In the genomic region with DNA sequence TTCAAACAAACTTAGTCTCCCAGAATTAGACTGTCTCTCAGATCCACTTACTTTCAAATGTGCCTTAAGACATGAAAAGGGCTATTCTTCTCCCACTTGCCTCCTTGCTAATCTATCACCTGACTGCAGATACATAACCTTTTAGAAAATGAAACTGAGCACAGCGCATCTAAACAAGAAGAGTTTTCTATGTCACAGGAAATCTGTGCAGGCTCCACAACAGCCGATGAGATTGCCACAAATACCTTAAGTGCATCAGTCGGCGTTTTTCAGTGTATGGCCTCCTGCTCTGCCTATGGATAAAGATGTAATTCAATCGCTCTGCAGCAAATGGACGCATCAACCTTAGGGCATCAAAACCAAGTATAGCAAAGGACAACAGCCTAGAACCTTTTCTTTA, we compare ENCODE assay signal across 1 cellular context.
TF ChIP-seq lines count a peak whose summit lies in the region.

No MANE protein-coding gene starts in this region.

TF ChIP-seq in HepG2, 621 proteins besides CTCF, POLR2A, EP300 and RAD21 (continued from another document):
- TF ChIP-seq, protein P1, sequence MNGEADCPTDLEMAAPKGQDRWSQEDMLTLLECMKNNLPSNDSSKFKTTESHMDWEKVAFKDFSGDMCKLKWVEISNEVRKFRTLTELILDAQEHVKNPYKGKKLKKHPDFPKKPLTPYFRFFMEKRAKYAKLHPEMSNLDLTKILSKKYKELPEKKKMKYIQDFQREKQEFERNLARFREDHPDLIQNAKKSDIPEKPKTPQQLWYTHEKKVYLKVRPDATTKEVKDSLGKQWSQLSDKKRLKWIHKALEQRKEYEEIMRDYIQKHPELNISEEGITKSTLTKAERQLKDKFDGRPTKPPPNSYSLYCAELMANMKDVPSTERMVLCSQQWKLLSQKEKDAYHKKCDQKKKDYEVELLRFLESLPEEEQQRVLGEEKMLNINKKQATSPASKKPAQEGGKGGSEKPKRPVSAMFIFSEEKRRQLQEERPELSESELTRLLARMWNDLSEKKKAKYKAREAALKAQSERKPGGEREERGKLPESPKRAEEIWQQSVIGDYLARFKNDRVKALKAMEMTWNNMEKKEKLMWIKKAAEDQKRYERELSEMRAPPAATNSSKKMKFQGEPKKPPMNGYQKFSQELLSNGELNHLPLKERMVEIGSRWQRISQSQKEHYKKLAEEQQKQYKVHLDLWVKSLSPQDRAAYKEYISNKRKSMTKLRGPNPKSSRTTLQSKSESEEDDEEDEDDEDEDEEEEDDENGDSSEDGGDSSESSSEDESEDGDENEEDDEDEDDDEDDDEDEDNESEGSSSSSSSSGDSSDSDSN (CRISPR knock-in tag; IDR thresholded peaks at IDR 0.05): no peak
- TF ChIP-seq RFXAP (CRISPR knock-in tag; IDR thresholded peaks at IDR 0.05; ENCODE audit: borderline replicate concordance) (no peak), HOXA5 (CRISPR knock-in tag; IDR thresholded peaks at IDR 0.05) (no peak)
- TF ChIP-seq, protein P2, sequence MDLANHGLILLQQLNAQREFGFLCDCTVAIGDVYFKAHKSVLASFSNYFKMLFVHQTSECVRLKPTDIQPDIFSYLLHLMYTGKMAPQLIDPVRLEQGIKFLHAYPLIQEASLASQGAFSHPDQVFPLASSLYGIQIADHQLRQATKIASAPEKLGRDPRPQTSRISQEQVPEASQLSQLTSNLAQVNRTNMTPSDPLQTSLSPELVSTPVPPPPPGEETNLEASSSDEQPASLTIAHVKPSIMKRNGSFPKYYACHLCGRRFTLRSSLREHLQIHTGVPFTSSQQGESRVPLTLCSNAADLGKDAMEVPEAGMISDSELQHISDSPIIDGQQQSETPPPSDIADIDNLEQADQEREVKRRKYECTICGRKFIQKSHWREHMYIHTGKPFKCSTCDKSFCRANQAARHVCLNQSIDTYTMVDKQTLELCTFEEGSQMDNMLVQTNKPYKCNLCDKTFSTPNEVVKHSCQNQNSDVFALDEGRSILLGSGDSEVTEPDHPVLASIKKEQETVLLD (CRISPR knock-in tag; IDR thresholded peaks at IDR 0.05; ENCODE audit: low read depth): no peak
- TF ChIP-seq, protein P3, sequence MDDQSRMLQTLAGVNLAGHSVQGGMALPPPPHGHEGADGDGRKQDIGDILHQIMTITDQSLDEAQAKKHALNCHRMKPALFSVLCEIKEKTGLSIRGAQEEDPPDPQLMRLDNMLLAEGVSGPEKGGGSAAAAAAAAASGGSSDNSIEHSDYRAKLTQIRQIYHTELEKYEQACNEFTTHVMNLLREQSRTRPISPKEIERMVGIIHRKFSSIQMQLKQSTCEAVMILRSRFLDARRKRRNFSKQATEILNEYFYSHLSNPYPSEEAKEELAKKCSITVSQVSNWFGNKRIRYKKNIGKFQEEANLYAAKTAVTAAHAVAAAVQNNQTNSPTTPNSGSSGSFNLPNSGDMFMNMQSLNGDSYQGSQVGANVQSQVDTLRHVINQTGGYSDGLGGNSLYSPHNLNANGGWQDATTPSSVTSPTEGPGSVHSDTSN (CRISPR knock-in tag; IDR thresholded peaks at IDR 0.05; ENCODE audit: borderline replicate concordance): no peak
TF ChIP-seq in HepG2: peak in this region for 2.
